Comparison of ENCODE assay signal across 10 cellular contexts in the genomic region with DNA sequence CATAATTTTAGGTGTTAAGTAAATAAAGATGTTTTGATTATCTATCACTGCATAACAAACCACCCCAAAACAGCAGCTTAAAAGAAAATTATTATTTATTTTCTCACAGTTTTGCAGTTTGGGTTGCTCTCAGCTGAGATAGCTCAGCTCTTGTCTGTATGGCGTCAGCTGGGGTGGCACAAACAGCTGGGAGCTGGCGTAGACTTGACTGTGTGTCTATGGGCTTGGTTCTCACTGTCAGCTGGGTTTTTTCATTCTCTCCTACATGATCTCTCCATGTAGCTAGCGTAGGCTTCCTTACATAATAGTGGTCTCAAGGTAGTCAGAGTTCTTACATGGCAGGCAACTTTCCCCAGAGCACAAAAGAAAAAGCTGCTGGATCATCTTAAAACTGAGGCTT. TPM values are rescaled to one million over a fixed set of nuclear protein-coding genes. Genes with fewer than 3 reads are reported as not detected.
"Had no signal": no experiment of that assay in that cellular context is flagged by ENCODE, and none has a peak within 500 bp of the region (broad histone marks: within the 10 kb centered on the region; RNA-seq: fewer than 3 reads in every experiment).

No MANE protein-coding gene starts in this region.

- FAIRE-seq: HepG2, HTR-8/SVneo had no signal

- ATAC-seq: HepG2 had no signal

- H3K9ac ChIP-seq: KMS-11 had no signal

- DNase-seq: IMR-90, KBM-7, KG1 had no signal

- H3K27ac ChIP-seq: HL-60, KMS-11 had no signal

- H3K4me2 ChIP-seq: KMS-11 had no signal

RNA-seq across cellular contexts. Expression of a gene that starts 6.5 kb away (rescaled TPM):
- total RNA-seq: IMR-90 had no signal

RNA-seq across cellular contexts. Expression of a gene that starts 12.0 kb away (rescaled TPM):
- total RNA-seq: HT1080, IMR-90 had no signal
- polyA plus RNA-seq: IgD-negative memory B cell, IMR-90 had no signal

RNA-seq across cellular contexts. Expression of a gene that starts 34.6 kb away (rescaled TPM):
- total RNA-seq: HepG2, HT-29, IMR-90 had no signal
- polyA plus RNA-seq: HepG2, IgD-negative memory B cell, IMR-90 had no signal
